In genomic region chr2:108448678-108449409, GRCh38 we compare ENCODE assay signal across 1 cellular context.
A peak's percentile ranks its signal among the peaks of the same experiment; 100 is the strongest.
TF ChIP-seq lines count a peak whose summit lies in the region.

TSS of gene GCC2 (plus strand) at chr2:108449206. CDS start at chr2:108449275, 69 bp downstream.

TF ChIP-seq in K562, 482 proteins besides CTCF, POLR2A, EP300 and RAD21 (continued from another document and continues in another):
- TF ChIP-seq GTF2B (IDR thresholded peaks at IDR 0.05; ENCODE audit: extremely low read depth, insufficient read length) (no peak), GTF3C2 (IDR thresholded peaks at IDR 0.05; ENCODE audit: borderline replicate concordance, extremely low read depth, insufficient read length) (no peak), ZBTB9 (CRISPR knock-in tag; IDR thresholded peaks at IDR 0.05) (no peak; the same call in 1 of the 2 replicates), PKNOX1 (IDR thresholded peaks at IDR 0.05) (0 out of 2 replicates have a peak, but pooled peaks have one; percentile 36), ZNF324 (CRISPR knock-in tag; IDR thresholded peaks at IDR 0.05) (no peak), SPI1 (IDR thresholded peaks at IDR 0.05; ENCODE audit: borderline replicate concordance, low read depth, low read length) (peak; percentile 95), BRCA1 (IDR thresholded peaks at IDR 0.05) (no peak), BRCA1 (CRISPR knock-in tag; IDR thresholded peaks at IDR 0.05) (no peak), SETDB1 (IDR thresholded peaks at IDR 0.05; ENCODE audit: low read length) (no peak), CREB1 (IDR thresholded peaks at IDR 0.05) (peak; percentile 83), CREB1 (CRISPR knock-in tag; IDR thresholded peaks at IDR 0.05) (peak; percentile 91), RBM39 (optimal IDR thresholded peaks at IDR 0.05; ENCODE audit: low read depth, low read length) (no peak), KLF16 (IDR thresholded peaks at IDR 0.05) (no peak), PURB (CRISPR knock-in tag; IDR thresholded peaks at IDR 0.05; ENCODE audit: low read depth) (no peak), ESRRB (CRISPR knock-in tag; IDR thresholded peaks at IDR 0.05; ENCODE audit: borderline replicate concordance) (no peak), SMC3 (conservative IDR thresholded peaks at IDR 0.05; ENCODE audit: insufficient read depth, low read depth, low read length) (no peak), ZNF436 (CRISPR knock-in tag; IDR thresholded peaks at IDR 0.05) (no peak), ILF3 (IDR thresholded peaks at IDR 0.05; ENCODE audit: borderline replicate concordance) (no peak), RBM17 (IDR thresholded peaks at IDR 0.05; ENCODE audit: borderline replicate concordance, low read depth, low read length) (no peak), ZNF518B (CRISPR knock-in tag; IDR thresholded peaks at IDR 0.05) (no peak), ZBTB8A (IDR thresholded peaks at IDR 0.05; ENCODE audit: partially characterized antibody) (no peak), NCOA2 (IDR thresholded peaks at IDR 0.05; ENCODE audit: partially characterized antibody in 2 of 2) (no peak), EWSR1 (IDR thresholded peaks at IDR 0.05; ENCODE audit: borderline replicate concordance, low read depth, partially characterized antibody) (no peak), PTBP1 (IDR thresholded peaks at IDR 0.05; ENCODE audit: low read depth, low read length) (no peak), TRIM24 (IDR thresholded peaks at IDR 0.05) (peak in 1 of 2 experiments; percentile 83; a peak in 2 of 4 replicates), ZNF830 (CRISPR knock-in tag; IDR thresholded peaks at IDR 0.05) (no peak), ATF7 (IDR thresholded peaks at IDR 0.05) (peak; percentile 83), RBM22 (IDR thresholded peaks at IDR 0.05; ENCODE audit: low read depth, low read length, poor library complexity, severe bottlenecking) (peak; percentile 90), XRCC3 (IDR thresholded peaks at IDR 0.05) (no peak), NKRF (IDR thresholded peaks at IDR 0.05; ENCODE audit: borderline replicate concordance) (no peak; the same call in 1 of the 2 replicates), JUNB (CRISPR knock-in tag; conservative IDR thresholded peaks at IDR 0.05) (no peak), ZC3H8 (IDR thresholded peaks at IDR 0.05) (no peak), TBP (optimal IDR thresholded peaks at IDR 0.05; ENCODE audit: low read depth, low read length) (peak; percentile 66), PRPF4 (IDR thresholded peaks at IDR 0.05; ENCODE audit: insufficient read depth, low read depth, low read length, poor library complexity, severe bottlenecking) (no peak), NR2C1 (IDR thresholded peaks at IDR 0.05) (peak; percentile 98), NR2C1 (tag; IDR thresholded peaks at IDR 0.05) (peak; percentile 99), ARID3A (IDR thresholded peaks at IDR 0.05; ENCODE audit: borderline replicate concordance, low read depth, low read length) (no peak), ETS2 (tag; IDR thresholded peaks at IDR 0.05; ENCODE audit: borderline replicate concordance, poor library complexity, severe bottlenecking) (no peak), TRIM28 (IDR thresholded peaks at IDR 0.05) (no peak), RBM25 (IDR thresholded peaks at IDR 0.05; ENCODE audit: low read depth, low read length, severe bottlenecking) (no peak), SRSF9 (IDR thresholded peaks at IDR 0.05; ENCODE audit: borderline replicate concordance, low read depth, low read length) (no peak), MIER1 (IDR thresholded peaks at IDR 0.05; ENCODE audit: low read depth) (no peak), THRA (IDR thresholded peaks at IDR 0.05) (no peak), ZNF134 (CRISPR knock-in tag; conservative IDR thresholded peaks at IDR 0.05) (no peak), DMBX1 (CRISPR knock-in tag; IDR thresholded peaks at IDR 0.05; ENCODE audit: borderline replicate concordance) (no peak), NR4A1 (CRISPR knock-in tag; IDR thresholded peaks at IDR 0.05) (no peak), NR4A1 (tag; IDR thresholded peaks at IDR 0.05) (no peak), ETV5 (CRISPR knock-in tag; IDR thresholded peaks at IDR 0.05; ENCODE audit: low read depth) (0 out of 2 replicates have a peak, but pooled peaks have one; percentile 17), RNF219 (CRISPR knock-in tag; IDR thresholded peaks at IDR 0.05) (no peak), CBX3 (IDR thresholded peaks at IDR 0.05; ENCODE audit: borderline replicate concordance in 1 of 2, low read length in 2 of 2) (0 out of 3 replicates have a peak, but pooled peaks of 1 of the 2 experiments have one; percentile 4)
